ENCODE assay signal across 8 cellular contexts in the genomic region with DNA sequence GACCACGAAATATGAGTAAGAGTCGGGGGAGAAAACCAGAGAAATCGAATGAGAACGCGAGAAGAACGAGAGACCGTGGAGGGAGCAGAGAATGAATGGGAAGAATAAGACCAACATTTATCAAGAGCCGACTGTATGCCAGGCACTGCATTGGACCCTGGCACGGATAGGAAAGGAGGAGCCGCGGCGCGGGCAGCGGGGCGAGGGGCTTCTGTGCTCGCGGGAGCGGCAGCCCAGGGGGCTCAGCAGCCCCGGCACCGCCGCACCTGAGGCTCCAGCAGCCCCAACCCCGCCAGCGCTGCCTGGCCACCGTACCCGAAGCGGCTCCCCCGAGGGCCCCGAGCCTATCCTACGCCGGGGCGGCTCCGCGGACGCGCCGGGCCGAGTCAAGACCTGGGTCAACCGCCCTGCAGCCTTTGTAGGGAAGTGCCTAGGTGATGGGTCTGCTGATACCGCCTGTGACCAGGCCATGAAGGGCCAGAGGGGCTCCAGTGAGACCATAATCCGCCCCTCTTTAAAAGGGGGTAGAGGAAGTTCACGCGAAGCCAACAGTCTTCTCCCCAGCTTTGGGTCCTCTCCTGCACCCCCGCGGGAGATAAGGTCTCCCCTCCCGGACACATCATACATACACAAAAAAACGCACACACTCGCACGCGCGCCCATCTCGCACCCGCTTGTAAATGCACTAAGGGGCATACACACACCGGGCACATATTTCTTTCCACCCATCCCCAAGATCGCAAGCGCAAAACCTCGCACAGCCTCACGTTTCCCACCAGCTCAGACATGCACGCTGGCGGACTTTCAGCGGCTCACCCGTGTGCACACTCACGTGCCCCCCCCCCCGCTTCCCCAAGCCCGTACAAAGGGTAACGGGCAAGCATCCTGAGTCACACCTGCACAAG. TPM values are rescaled to one million over a fixed set of nuclear protein-coding genes. Genes with fewer than 3 reads are reported as not detected.
A peak's percentile ranks its signal among the peaks of the same experiment; 100 is the strongest.
DNase-seq lines count a peak whose midpoint lies in the region; ATAC-seq, FAIRE-seq and TF ChIP-seq lines count a peak whose summit lies in the region.

No MANE protein-coding gene starts in this region.

- FAIRE-seq in A549 (lab: Jason Lieb, UNC): no peak

- whole genome bisulfite sequencing in A549 (ENCODE audit: missing lambda C conversion rate): 11% methylated on average over 39 of the region's 65 CpGs
- 1% methylated on average over 65 of the region's 65 CpGs for WGBS in sigmoid colon, 2 donors

- H3K4me1 ChIP-seq in A549 (peaks cover 31% of the 10 kb centered on the region), sigmoid colon (peaks cover 0 to 45% (median 42%) of the 10 kb centered on the region in 4 donors)

- no peaks in the 10 kb centered on the region for H3K36me3 ChIP-seq in sigmoid colon

- TF ChIP-seq POLR2A in A549 (IDR thresholded peaks at IDR 0.05; ENCODE audit: low read length) (no peak), sigmoid colon (IDR thresholded peaks at IDR 0.05) (no peak)

- DNase-seq in A549 (ENCODE audit: low read depth in 1 of 2, low spot score in 1 of 2): peak in 1 of 2 experiments; percentile 42
- peak; percentile 73 for DNase-seq in activated CD4-positive, alpha-beta T cell treated with anti-CD3 and anti-CD28 coated beads, Interleukin-2, amount 10 ng/mL, durations not matched to agents 24 days and 14 days
- no peak for DNase-seq in fibroblast of mammary gland (ENCODE audit: low read depth)
- no peak for DNase-seq in sigmoid colon
- no peak for DNase-seq in effector CD4-positive, alpha-beta T cell

- H3K9me3 Mint-ChIP-seq in activated CD4-positive, alpha-beta T cell treated with anti-CD3 and anti-CD28 coated beads, Interleukin-2, amount 10 ng/mL, durations not matched to agents 24 days and 14 days: no peaks in the 10 kb centered on the region

- CTCF ChIA-PET in A549 (lab: Yijun Ruan, JAX): interaction anchor here (0.6 to 11.7 kb wide), 44 partner anchors 12 to 203 kb away, joined by 3 to 228 read pairs (median 6); a partner anchor contains a TSS

- peaks cover 26% of the 10 kb centered on the region for H3K4me1 Mint-ChIP-seq in activated CD4-positive, alpha-beta T cell treated with anti-CD3 and anti-CD28 coated beads, Interleukin-2, amount 10 ng/mL, durations not matched to agents 24 days and 14 days

- H3K4me3 Mint-ChIP-seq in activated CD4-positive, alpha-beta T cell treated with anti-CD3 and anti-CD28 coated beads, Interleukin-2, amount 10 ng/mL, durations not matched to agents 24 days and 14 days: peak overlapping the region; percentile 84

- H3K4me2 ChIP-seq in A549: peak overlapping the region; percentile 90

- TF ChIP-seq CTCF in A549 (IDR thresholded peaks at IDR 0.05) (no peak), fibroblast of mammary gland (conservative IDR thresholded peaks at IDR 0.05; ENCODE audit: control insufficient read depth, insufficient read depth, low read depth, low read length) (no peak), sigmoid colon (IDR thresholded peaks at IDR 0.05) (no peak)

- H3K27ac ChIP-seq in A549: peak overlapping the region; percentile 81 to 89
- H3K27ac ChIP-seq in sigmoid colon: no peak overlapping the region

- TF ChIP-seq EP300 in A549 (IDR thresholded peaks at IDR 0.05) (no peak), sigmoid colon (IDR thresholded peaks at IDR 0.05) (no peak)

- no peak for TF ChIP-seq RAD21 in A549 (conservative IDR thresholded peaks at IDR 0.05 in 1 of 2, IDR thresholded peaks at IDR 0.05 in 1 of 2)

- H3K27me3 ChIP-seq in sigmoid colon: peaks cover 34 to 68% (median 48%) of the 10 kb centered on the region in 3 donors

- peak overlapping the region; percentile 7 for H3K27ac Mint-ChIP-seq in activated CD4-positive, alpha-beta T cell treated with anti-CD3 and anti-CD28 coated beads, Interleukin-2, amount 10 ng/mL, durations not matched to agents 24 days and 14 days

- peaks cover 57% of the 10 kb centered on the region for H3K27me3 Mint-ChIP-seq in activated CD4-positive, alpha-beta T cell treated with anti-CD3 and anti-CD28 coated beads, Interleukin-2, amount 10 ng/mL, durations not matched to agents 24 days and 14 days

- POLR2A ChIA-PET in A549 (lab: Yijun Ruan, JAX): interaction anchor here (0.7 to 1.0 kb wide), 3 partner anchors 18 to 136 kb away, joined by 3 to 5 read pairs (median 3); no protein-coding TSS in a partner anchor

- intact Hi-C loops in activated CD4-positive, alpha-beta T cell treated with anti-CD3 and anti-CD28 coated beads, Interleukin-2, amount 10 ng/mL, durations not matched to agents 24 days and 14 days (cut with micrococcal nuclease): loop anchor here (2.0 kb wide), 2 partner anchors 35 to 181 kb away; no protein-coding TSS in a partner anchor
- intact Hi-C loops in sigmoid colon (cut with DNase I): loop anchor here (2.0 to 5.0 kb wide), 3 partner anchors 17 to 181 kb away; no protein-coding TSS in a partner anchor

- peak overlapping the region; percentile 74 for H3K4me3 ChIP-seq in A549
- H3K4me3 ChIP-seq in fibroblast of mammary gland (ENCODE audit: control insufficient read depth, low read depth, low read length): peak overlapping the region; percentile 38
- H3K4me3 ChIP-seq in sigmoid colon: peak overlapping the region; percentile 5 to 45 (median 33)

- ATAC-seq in A549 (peak in 1 of 2 experiments; percentile 18; a peak in 3 of 6 replicates), HG02588 (IDR thresholded peaks at IDR 0.05; ENCODE audit: unreplicated experiment) (peak; percentile 10), HG02678 (IDR thresholded peaks at IDR 0.05; ENCODE audit: unreplicated experiment) (no peak), GM18520 (IDR thresholded peaks at IDR 0.05; ENCODE audit: unreplicated experiment) (no peak)

- no peaks in the 10 kb centered on the region for H3K9me3 ChIP-seq in A549
- H3K9me3 ChIP-seq in sigmoid colon: no peaks in the 10 kb centered on the region

- no peaks in the 10 kb centered on the region for H3K36me3 Mint-ChIP-seq in activated CD4-positive, alpha-beta T cell treated with anti-CD3 and anti-CD28 coated beads, Interleukin-2, amount 10 ng/mL, durations not matched to agents 24 days and 14 days (ENCODE audit: low read depth)

TF ChIP-seq in A549, 52 proteins besides CTCF, POLR2A, EP300 and RAD21:
- TF ChIP-seq, protein P1, sequence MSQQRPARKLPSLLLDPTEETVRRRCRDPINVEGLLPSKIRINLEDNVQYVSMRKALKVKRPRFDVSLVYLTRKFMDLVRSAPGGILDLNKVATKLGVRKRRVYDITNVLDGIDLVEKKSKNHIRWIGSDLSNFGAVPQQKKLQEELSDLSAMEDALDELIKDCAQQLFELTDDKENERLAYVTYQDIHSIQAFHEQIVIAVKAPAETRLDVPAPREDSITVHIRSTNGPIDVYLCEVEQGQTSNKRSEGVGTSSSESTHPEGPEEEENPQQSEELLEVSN (IDR thresholded peaks at IDR 0.05; ENCODE audit: borderline replicate concordance, low read depth): peak; percentile 88
- TF ChIP-seq ZNF302 (CRISPR knock-in tag; IDR thresholded peaks at IDR 0.05) (no peak), BHLHE40 (IDR thresholded peaks at IDR 0.05; ENCODE audit: low read depth, low read length) (peak; percentile 61)
- TF ChIP-seq, protein P2, sequence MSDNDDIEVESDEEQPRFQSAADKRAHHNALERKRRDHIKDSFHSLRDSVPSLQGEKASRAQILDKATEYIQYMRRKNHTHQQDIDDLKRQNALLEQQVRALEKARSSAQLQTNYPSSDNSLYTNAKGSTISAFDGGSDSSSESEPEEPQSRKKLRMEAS (IDR thresholded peaks at IDR 0.05): peak; percentile 81; the same call in 1 of the 2 replicates

RNA-seq across cellular contexts. Expression of a gene that starts 1.0 kb away (rescaled TPM):
- polyA plus RNA-seq in A549 (2011; rRNA removed): 9.2 and 10.6 TPM in 2 replicates
- 60.9 and 116 TPM in 2 replicates for polyA plus RNA-seq in A549 (2012; cell fraction: cytosol; rRNA removed)
- polyA plus RNA-seq in A549 (2012; cell fraction: nucleus; rRNA removed): 56.5 and 87.5 TPM in 2 replicates
- 23.7 to 27.4 TPM (median 25.8 TPM) in 3 replicates for polyA plus RNA-seq in A549 (2017; fragmentation: RNase III; extraction: RNeasy Plus Mini Kit Qiagen cat#74134 plus additional on column Dnase treatment)
- polyA minus RNA-seq in A549 (2011; rRNA and poly(A)+ RNA removed): 4.1 and 8.9 TPM in 2 replicates
- 0.23 and 0.26 TPM in 2 replicates for total RNA-seq in activated CD4-positive, alpha-beta T cell treated with anti-CD3 and anti-CD28 coated beads, Interleukin-2, amount 10 ng/mL, durations not matched to agents 24 days and 14 days
- total RNA-seq in sigmoid colon: under 1 TPM in 2 of 4 donors, not detected in 2; 0.41 to 0.66 TPM
- under 1 TPM in 2 of 3 donors, not detected in 1; 0.60 to 0.63 TPM for polyA plus RNA-seq in sigmoid colon

RNA-seq across cellular contexts. Expression of a gene that starts 32.4 kb away (rescaled TPM):
- polyA plus RNA-seq in A549 (2011; rRNA removed) (0.30 TPM in 2 replicates), A549 (2017; fragmentation: RNase III; extraction: RNeasy Plus Mini Kit Qiagen cat#74134 plus additional on column Dnase treatment) (0.12 to 0.22 TPM (median 0.13 TPM) in 3 replicates), sigmoid colon (10 to 100 TPM; 11.3 to 16.9 (median 12.6) TPM)
- 0.19 and 0.30 TPM in 2 replicates for polyA plus RNA-seq in A549 (2012; cell fraction: cytosol; rRNA removed)
- 0.52 and 1.5 TPM in 2 replicates for polyA plus RNA-seq in A549 (2012; cell fraction: nucleus; rRNA removed)
- 0.33 and 0.83 TPM in 2 replicates for polyA minus RNA-seq in A549 (2011; rRNA and poly(A)+ RNA removed)
- 255 and 261 TPM in 2 replicates for total RNA-seq in activated CD4-positive, alpha-beta T cell treated with anti-CD3 and anti-CD28 coated beads, Interleukin-2, amount 10 ng/mL, durations not matched to agents 24 days and 14 days
- 10 to 100 TPM; 25.2 to 43.9 (median 31.9) TPM for total RNA-seq in sigmoid colon

RNA-seq across cellular contexts. Expression of a gene that starts 56.1 kb away (rescaled TPM):
- polyA plus RNA-seq in A549 (2011; rRNA removed) (4.6 and 5.3 TPM in 2 replicates), A549 (2017; fragmentation: RNase III; extraction: RNeasy Plus Mini Kit Qiagen cat#74134 plus additional on column Dnase treatment) (1.0 to 1.3 TPM (median 1.1 TPM) in 3 replicates), sigmoid colon (10 to 100 TPM in 1 of 3 donors, 1 to 10 TPM in 1, under 1 TPM in 1; 0.92 to 14.3 (median 5.4) TPM)
- 3.5 and 4.4 TPM in 2 replicates for polyA plus RNA-seq in A549 (2012; cell fraction: cytosol; rRNA removed)
- 8.6 and 10.7 TPM in 2 replicates for polyA plus RNA-seq in A549 (2012; cell fraction: nucleus; rRNA removed)
- polyA minus RNA-seq in A549 (2011; rRNA and poly(A)+ RNA removed): 8.3 and 8.7 TPM in 2 replicates
- total RNA-seq in activated CD4-positive, alpha-beta T cell treated with anti-CD3 and anti-CD28 coated beads, Interleukin-2, amount 10 ng/mL, durations not matched to agents 24 days and 14 days: 35.3 and 35.8 TPM in 2 replicates
- 10 to 100 TPM; 19.1 to 32.4 (median 27.4) TPM for total RNA-seq in sigmoid colon

Comparison
In these comparisons a context has a peak if more than half of its experiments do, and no peak if none do; other contexts are left out.
1. H3K27ac ChIP-seq: peak in A549 (2 of 2); none in sigmoid colon (0 of 4).
2. Peak in every context shown above with its lines, with median percentiles within 50 percentile points of each other: H3K4me3 ChIP-seq.